In genomic region chr3:177320765-177321247, GRCh38 we compare ENCODE assay signal across 9 cellular contexts.
DNase-seq lines count a peak whose midpoint lies in the region; ATAC-seq, FAIRE-seq and TF ChIP-seq lines count a peak whose summit lies in the region.
"Had no signal": no experiment of that assay in that cellular context is flagged by ENCODE, and none has a peak within 500 bp of the region (broad histone marks: within the 10 kb centered on the region; RNA-seq: fewer than 3 reads in every experiment).

No MANE protein-coding gene starts in this region.

- peak overlapping the region; percentile 48 for H3K9ac ChIP-seq in Loucy (ENCODE audit: low read depth, low read length, poor library complexity, severe bottlenecking)

- H3K4me1 ChIP-seq in Loucy (ENCODE audit: insufficient read depth, low read length, poor library complexity, severe bottlenecking), result peaks cover 35% of the 10 kb centered on the region

- peaks cover 0 to 4% (median 0%) of the 10 kb centered on the region in 7 donors for H3K9me3 Mint-ChIP-seq in naive B cell
- peaks cover 6% of the 10 kb centered on the region for H3K9me3 Mint-ChIP-seq in activated CD4-positive, alpha-beta memory T cell treated with anti-CD3 and anti-CD28 coated beads, Interleukin-2, amount 10 ng/mL, durations not matched to agents 7 days and 5 days

- no peaks in the 10 kb centered on the region for H3K36me3 ChIP-seq in Loucy (ENCODE audit: insufficient read depth, low read length)

- no peaks in the 10 kb centered on the region for H3K79me2 ChIP-seq in Loucy (ENCODE audit: insufficient read depth, low read length)

- H3K9me2 ChIP-seq in Loucy (replicated peaks; ENCODE audit: low read depth, low read length), result no peaks in the 10 kb centered on the region

- peak overlapping the region; percentile 21 to 73 (median 63) for H3K4me3 Mint-ChIP-seq in naive B cell
- H3K4me3 Mint-ChIP-seq in activated CD4-positive, alpha-beta memory T cell treated with anti-CD3 and anti-CD28 coated beads, Interleukin-2, amount 10 ng/mL, durations not matched to agents 7 days and 5 days, result no peak overlapping the region

- H3K27me3 ChIP-seq in Loucy (ENCODE audit: insufficient read depth, low read length, poor library complexity, severe bottlenecking), result no peaks in the 10 kb centered on the region

- DNase-seq in GM18507 (ENCODE audit: extremely low spot score, insufficient read length, low read depth), result no peak
- peak; percentile 46 for DNase-seq in naive B cell
- DNase-seq in activated CD4-positive, alpha-beta memory T cell treated with anti-CD3 and anti-CD28 coated beads, Interleukin-2, amount 10 ng/mL, durations not matched to agents 7 days and 5 days, result no peak
- no peak for DNase-seq in midbrain (lab: John Stamatoyannopoulos, UW)
- no peak for DNase-seq in activated naive CD4-positive, alpha-beta T cell treated with Interleukin-2 at 50 U/mL for 16 hours
- DNase-seq: NCI-H1092 treated with DMSO at 0.1 percent for 48 hours had no signal

- H3K36me3 Mint-ChIP-seq in naive B cell, result peaks cover 0 to 4% of the 10 kb centered on the region in 2 donors
- peaks cover 7% of the 10 kb centered on the region for H3K36me3 Mint-ChIP-seq in activated CD4-positive, alpha-beta memory T cell treated with anti-CD3 and anti-CD28 coated beads, Interleukin-2, amount 10 ng/mL, durations not matched to agents 7 days and 5 days (ENCODE audit: low read depth)

- H3K4me1 Mint-ChIP-seq in naive B cell, result peaks cover 43 to 92% (median 78%) of the 10 kb centered on the region in 3 donors
- H3K4me1 Mint-ChIP-seq in activated CD4-positive, alpha-beta memory T cell treated with anti-CD3 and anti-CD28 coated beads, Interleukin-2, amount 10 ng/mL, durations not matched to agents 7 days and 5 days, result peaks cover 23% of the 10 kb centered on the region

- H3K9me3 ChIP-seq in Loucy (ENCODE audit: insufficient read depth, low read depth, low read length), result no peaks in the 10 kb centered on the region

- H3F3A ChIP-seq in Loucy (ENCODE audit: low read depth), result peaks cover 8% of the 10 kb centered on the region; the same call in 1 of the 2 replicates

- ATAC-seq in GM21576 (IDR thresholded peaks at IDR 0.05; ENCODE audit: unreplicated experiment) (peak; percentile 42), naive B cell (ENCODE audit: low read depth in 2 of 2) (peak; percentile 45 to 50), GM21717 (IDR thresholded peaks at IDR 0.05; ENCODE audit: unreplicated experiment) (no peak)

- H4K20me1 ChIP-seq in Loucy (ENCODE audit: insufficient read depth, low read length, poor library complexity, severe bottlenecking), result no peaks in the 10 kb centered on the region

- POLR2A ChIA-PET in activated CD4-positive, alpha-beta memory T cell treated with anti-CD3 and anti-CD28 coated beads, Interleukin-2, amount 10 ng/mL, durations not matched to agents 7 days and 5 days (lab: Charles Lee), result no interaction called here

- H3K4me3 ChIP-seq in Loucy (ENCODE audit: low read length, poor library complexity, severe bottlenecking), result peak overlapping the region; percentile 13

- TF ChIP-seq CTCF in Loucy (conservative IDR thresholded peaks at IDR 0.05; ENCODE audit: low read length), result no peak

- peak overlapping the region; percentile 58 for H3K4me2 ChIP-seq in Loucy (ENCODE audit: low read depth, low read length, poor library complexity, severe bottlenecking)

- CTCF ChIA-PET in activated CD4-positive, alpha-beta memory T cell treated with anti-CD3 and anti-CD28 coated beads, Interleukin-2, amount 10 ng/mL, durations not matched to agents 7 days and 5 days (lab: Charles Lee), result no interaction called here

- peak overlapping the region; percentile 41; the same call in 1 of the 2 replicates for H2AFZ ChIP-seq in Loucy (ENCODE audit: low read length)

- FAIRE-seq in GM18507 (lab: Jason Lieb, UNC), result peak; percentile 89

- no peaks in the 10 kb centered on the region for H3K27me3 Mint-ChIP-seq in naive B cell
- H3K27me3 Mint-ChIP-seq in activated CD4-positive, alpha-beta memory T cell treated with anti-CD3 and anti-CD28 coated beads, Interleukin-2, amount 10 ng/mL, durations not matched to agents 7 days and 5 days, result peaks cover 12% of the 10 kb centered on the region

- peak overlapping the region in 5 of 6 donors; percentile 24 to 81 (median 46) for H3K27ac Mint-ChIP-seq in naive B cell
- no peak overlapping the region for H3K27ac Mint-ChIP-seq in activated CD4-positive, alpha-beta memory T cell treated with anti-CD3 and anti-CD28 coated beads, Interleukin-2, amount 10 ng/mL, durations not matched to agents 7 days and 5 days
